Comparison of ENCODE assay signal across 14 cellular contexts in the genomic region with DNA sequence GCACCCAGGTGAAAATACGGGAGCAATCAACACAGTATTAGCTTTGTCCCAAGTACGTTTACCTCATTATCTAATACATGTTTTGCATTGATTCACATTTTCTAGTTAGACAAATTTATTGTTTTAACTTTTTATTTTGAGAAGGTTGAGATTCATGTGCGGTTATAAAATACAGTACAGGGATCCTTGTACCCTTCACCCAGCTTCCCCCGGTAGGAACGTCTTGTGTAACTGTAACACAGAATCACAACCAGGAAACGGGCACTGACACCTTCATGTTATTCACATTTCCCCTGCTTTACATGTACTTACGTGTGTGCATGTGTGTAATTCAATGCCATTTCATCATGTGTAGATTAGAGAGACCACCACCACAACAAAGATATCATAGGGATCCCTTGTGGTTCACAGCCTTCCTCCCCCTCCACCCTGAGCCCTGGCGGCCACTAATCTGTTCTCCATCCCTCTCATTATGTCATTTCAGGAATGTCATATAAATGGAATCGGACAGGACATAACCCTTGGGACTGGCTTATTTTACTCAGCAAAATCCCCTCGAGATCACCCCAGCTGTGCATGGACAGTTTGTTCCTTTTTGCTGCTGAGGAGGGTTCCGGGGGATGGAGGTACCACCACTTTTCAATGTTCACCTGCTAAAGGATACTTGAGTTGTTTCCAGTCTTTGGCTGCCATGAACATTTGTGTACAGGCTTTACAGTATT. TPM values are rescaled to one million over a fixed set of nuclear protein-coding genes. Genes with fewer than 3 reads are reported as not detected.
A peak's percentile ranks its signal among the peaks of the same experiment; 100 is the strongest.
DNase-seq lines count a peak whose midpoint lies in the region; ATAC-seq and TF ChIP-seq lines count a peak whose summit lies in the region.
"Had no signal": no experiment of that assay in that cellular context is flagged by ENCODE, and none has a peak within 500 bp of the region (broad histone marks: within the 10 kb centered on the region; RNA-seq: fewer than 3 reads in every experiment).

No MANE protein-coding gene starts in this region.

- H3K4me3 Mint-ChIP-seq in endodermal cell = no peak overlapping the region
- H3K4me3 Mint-ChIP-seq in immature natural killer cell = peak overlapping the region in 1 of 5 donors; percentile 1
- H3K4me3 Mint-ChIP-seq: HFFc6 had no signal

- H3K27me3 ChIP-seq in right cardiac atrium (ENCODE audit: control insufficient read depth, insufficient read depth) = no peaks in the 10 kb centered on the region
- no peaks in the 10 kb centered on the region for H3K27me3 ChIP-seq in endodermal cell (ENCODE audit: control insufficient read depth, insufficient read depth, low read length, poor library complexity, severe bottlenecking)
- H3K27me3 ChIP-seq: BE2C had no signal

- POLR2A ChIA-PET in HEK293 (lab: Yijun Ruan, JAX) = no interaction called here

- H3K27me3 Mint-ChIP-seq in endodermal cell (ENCODE audit: insufficient read depth) = peaks cover 2% of the 10 kb centered on the region
- peaks cover 0 to 3% (median 0%) of the 10 kb centered on the region in 3 donors for H3K27me3 Mint-ChIP-seq in immature natural killer cell (ENCODE audit: low read depth in 3 of 3)

- H3K36me3 ChIP-seq in HEK293 (ENCODE audit: control insufficient read depth in 2 of 2, insufficient read depth in 1 of 2, low read length in 2 of 2) (no peaks in the 10 kb centered on the region), endodermal cell (ENCODE audit: control insufficient read depth, insufficient read depth, low read length) (no peaks in the 10 kb centered on the region)
- H3K36me3 ChIP-seq: BE2C, HAP-1 had no signal

- H3K9me3 Mint-ChIP-seq in endodermal cell = peaks cover 6% of the 10 kb centered on the region
- peaks cover 0 to 4% (median 0%) of the 10 kb centered on the region in 6 donors for H3K9me3 Mint-ChIP-seq in immature natural killer cell
- H3K9me3 Mint-ChIP-seq: HFFc6 had no signal

- H3K9ac ChIP-seq in endodermal cell (ENCODE audit: extremely low read depth, low read length, poor library complexity, severe bottlenecking) = no peak overlapping the region

- TF ChIP-seq CTCF in HEK293 (tag by site-specific recombination; IDR thresholded peaks at IDR 0.05) = no peak
- TF ChIP-seq CTCF in endodermal cell (conservative IDR thresholded peaks at IDR 0.05) = no peak

- ATAC-seq in Right ventricle myocardium superior (ENCODE audit: poor library complexity) (peak; percentile 52), right cardiac atrium (no peak)
- ATAC-seq: HepG2 had no signal

- WGBS in right cardiac atrium = 70% methylated on average over 11 of the region's 11 CpGs
- 78 to 81% methylated on average over 7 to 11 of the region's 11 CpGs for WGBS in endodermal cell (ENCODE audit: insufficient coverage in 1 of 2, insufficient read length in 1 of 2), 2 experiments

- H3K4me1 ChIP-seq in right cardiac atrium (ENCODE audit: control insufficient read depth, insufficient read depth, low read length) = no peaks in the 10 kb centered on the region
- no peaks in the 10 kb centered on the region for H3K4me1 ChIP-seq in HEK293 (ENCODE audit: control insufficient read depth, insufficient read depth, low read length)
- H3K4me1 ChIP-seq in endodermal cell (ENCODE audit: control insufficient read depth, insufficient read depth, low read length) = no peaks in the 10 kb centered on the region
- H3K4me1 ChIP-seq: BE2C, HAP-1 had no signal

- no peaks in the 10 kb centered on the region for H3K36me3 Mint-ChIP-seq in endodermal cell (ENCODE audit: low read depth)
- peaks cover 0 to 5% (median 3%) of the 10 kb centered on the region in 3 donors for H3K36me3 Mint-ChIP-seq in immature natural killer cell

- H3K27ac ChIP-seq in right cardiac atrium (ENCODE audit: low read length) (no peak overlapping the region), HEK293 (ENCODE audit: extremely low read depth, low read depth, low read length) (no peak overlapping the region), endodermal cell (ENCODE audit: low read depth, low read length) (no peak overlapping the region)

- H3K27ac Mint-ChIP-seq in endodermal cell (no peak overlapping the region), immature natural killer cell (peak overlapping the region in 4 of 6 donors; percentile 5 to 74 (median 28))
- H3K27ac Mint-ChIP-seq: HFFc6 had no signal

- H3K4me1 Mint-ChIP-seq in endodermal cell (no peaks in the 10 kb centered on the region), immature natural killer cell (peaks cover 0 to 10% of the 10 kb centered on the region in 2 donors)

- CTCF ChIA-PET in HEK293 (lab: Yijun Ruan, JAX) = no interaction called here

- H3K4me3 ChIP-seq in right cardiac atrium (ENCODE audit: low read length) (no peak overlapping the region), HEK293 (ENCODE audit: low read depth, low read length) (no peak overlapping the region), endodermal cell (ENCODE audit: low read length) (no peak overlapping the region)
- H3K4me3 ChIP-seq: HAP-1 had no signal

- H3K9me3 ChIP-seq in right cardiac atrium (ENCODE audit: control insufficient read depth, low read length) = no peaks in the 10 kb centered on the region
- H3K9me3 ChIP-seq in HEK293 (ENCODE audit: control insufficient read depth, insufficient read depth, low read depth, low read length) = no peaks in the 10 kb centered on the region
- H3K9me3 ChIP-seq in endodermal cell (ENCODE audit: control insufficient read depth, low read length) = no peaks in the 10 kb centered on the region
- H3K9me3 ChIP-seq: BE2C, HAP-1 had no signal

- DNase-seq in Right ventricle myocardium superior = no peak
- no peak for DNase-seq in right cardiac atrium
- peak; percentile 13 for DNase-seq in endodermal cell
- DNase-seq in immature natural killer cell = no peak
- no peak for DNase-seq in central memory CD4-positive, alpha-beta T cell
- no peak for DNase-seq in NCI-H1092 (lab: John Stamatoyannopoulos, UW)
- DNase-seq: BE2C, DMS53, GF-D8, HFFc6 had no signal

- intact Hi-C loops in Right ventricle myocardium superior (cut with DNase I) (no loop called here), right cardiac atrium (cut with DNase I) (no loop called here)

TF ChIP-seq in HEK293, 187 proteins besides CTCF, POLR2A, EP300 and RAD21:
- TF ChIP-seq ZNF529 (tag by site-specific recombination; IDR thresholded peaks at IDR 0.05; ENCODE audit: insufficient replicate concordance) (peak; percentile 93), ZNF596 (tag by site-specific recombination; IDR thresholded peaks at IDR 0.05) (no peak)

RNA-seq across cellular contexts. Expression of gene C10orf71, which starts 46.5 kb away (rescaled TPM):
- total RNA-seq in Right ventricle myocardium superior (108 TPM), right cardiac atrium (10 to 100 TPM; 29.3 to 98.9 (median 73.2) TPM), endodermal cell (under 1 TPM in 1 of 2 donors, not detected in 1; 0.15 TPM)
- polyA plus RNA-seq in right cardiac atrium (27.8 TPM), immature natural killer cell (not detected)
- polyA plus RNA-seq in endodermal cell (2013, experiment 1 of 2) = 0.18 TPM
- polyA plus RNA-seq in endodermal cell (2013, experiment 2 of 2) = 0.08 TPM
- total RNA-seq: H1, HepG2, HFFc6 had no signal
- polyA plus RNA-seq: H1, HepG2 had no signal

Comparison
In these comparisons a context has a peak if more than half of its experiments do, and no peak if none do; other contexts are left out.
1. RNA of gene C10orf71, which starts 46.5 kb away (total RNA-seq): 108 TPM in Right ventricle myocardium superior (single experiment) and 29.3 to 98.9 TPM in right cardiac atrium; 0.15 TPM in endodermal cell; every median in the first group is over 10 times any median in the second.